In the genomic region with DNA sequence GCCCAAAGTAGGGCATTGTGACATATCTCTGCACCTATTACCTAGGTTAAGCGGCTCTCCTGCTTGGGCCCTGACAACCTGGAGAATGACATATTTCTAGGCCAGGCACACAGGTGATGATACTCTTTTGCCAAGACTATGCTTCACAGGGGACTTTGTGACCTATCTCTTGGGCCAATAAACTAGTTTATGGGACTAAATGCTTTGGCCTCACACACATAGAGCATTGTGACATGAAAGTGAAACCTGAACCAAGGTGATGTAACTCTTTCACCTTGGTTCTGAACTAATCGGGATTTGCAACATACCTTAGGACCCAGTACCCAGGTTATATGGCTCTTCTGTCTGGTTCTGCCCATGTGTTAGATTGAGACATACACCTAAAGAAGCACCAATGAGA, we compare ENCODE assay signal across 7 cellular contexts. TPM values are rescaled to one million over a fixed set of nuclear protein-coding genes. Genes with fewer than 3 reads are reported as not detected.
"Had no signal": no experiment of that assay in that cellular context is flagged by ENCODE, and none has a peak within 500 bp of the region (broad histone marks: within the 10 kb centered on the region; RNA-seq: fewer than 3 reads in every experiment).

No MANE protein-coding gene starts in this region.

RNA-seq across cellular contexts. Expression of a gene that starts 19.0 kb away (rescaled TPM):
- total RNA-seq: GM23248, GM23338, H1, H4, H7, H9, HFFc6 had no signal
